Comparison of ENCODE assay signal across 11 cellular contexts in the genomic region with DNA sequence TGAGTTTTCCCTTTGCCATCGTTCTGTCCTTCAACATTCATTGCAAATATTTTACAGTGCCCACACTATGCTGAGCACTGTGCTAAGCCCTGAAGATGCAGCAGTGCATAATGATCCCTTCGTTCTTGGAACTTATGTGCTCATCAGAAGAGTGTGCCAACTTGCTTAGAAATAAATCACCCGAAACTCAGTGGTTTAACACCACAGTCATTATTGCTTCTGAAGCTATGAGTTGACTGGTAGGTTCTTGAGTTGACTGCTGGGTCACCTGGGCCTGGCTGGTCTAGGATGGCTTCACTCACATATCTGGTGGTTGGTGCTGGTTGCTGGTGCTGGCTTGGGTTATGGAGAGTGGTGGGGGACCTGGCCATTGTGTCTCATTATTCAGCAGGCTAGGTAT. TPM values are rescaled to one million over a fixed set of nuclear protein-coding genes. Genes with fewer than 3 reads are reported as not detected.
A peak's percentile ranks its signal among the peaks of the same experiment; 100 is the strongest.
DNase-seq lines count a peak whose midpoint lies in the region; ATAC-seq and TF ChIP-seq lines count a peak whose summit lies in the region.
"Had no signal": no experiment of that assay in that cellular context is flagged by ENCODE, and none has a peak within 500 bp of the region (broad histone marks: within the 10 kb centered on the region; RNA-seq: fewer than 3 reads in every experiment).

No MANE protein-coding gene starts in this region.

- H3K36me3 ChIP-seq in CD8-positive, alpha-beta T cell (ENCODE audit: insufficient read depth, low read length): no peaks in the 10 kb centered on the region

- H3K4me3 Mint-ChIP-seq in activated T-helper 17 cell treated with anti-CD3 and anti-CD28 coated beads, Interleukin-2, amount 50 U/mL, for 72 hours: no peak overlapping the region
- H3K4me3 Mint-ChIP-seq in CD8-positive, alpha-beta T cell: no peak overlapping the region

- no peaks in the 10 kb centered on the region for H3K9me3 Mint-ChIP-seq in activated T-helper 17 cell treated with anti-CD3 and anti-CD28 coated beads, Interleukin-2, amount 50 U/mL, for 72 hours
- H3K9me3 Mint-ChIP-seq in CD8-positive, alpha-beta T cell: no peaks in the 10 kb centered on the region

- no peak overlapping the region for H3K27ac ChIP-seq in CD8-positive, alpha-beta T cell (ENCODE audit: low read depth, low read length)

- intact Hi-C loops in CD8-positive, alpha-beta T cell (cut with DNase I, micrococcal nuclease): no loop called here

- CTCF ChIA-PET in CD8-positive, alpha-beta T cell (lab: Charles Lee): no interaction called here

- H3K4me3 ChIP-seq in CD8-positive, alpha-beta T cell (ENCODE audit: low read depth, low read length): no peak overlapping the region

- H3K27ac Mint-ChIP-seq in activated T-helper 17 cell treated with anti-CD3 and anti-CD28 coated beads, Interleukin-2, amount 50 U/mL, for 72 hours: no peak overlapping the region
- no peak overlapping the region for H3K27ac Mint-ChIP-seq in CD8-positive, alpha-beta T cell

- H3K4me1 Mint-ChIP-seq in activated T-helper 17 cell treated with anti-CD3 and anti-CD28 coated beads, Interleukin-2, amount 50 U/mL, for 72 hours: peaks cover 19% of the 10 kb centered on the region
- peaks cover 68% of the 10 kb centered on the region for H3K4me1 Mint-ChIP-seq in CD8-positive, alpha-beta T cell (ENCODE audit: low read depth)

- peaks cover 4% of the 10 kb centered on the region for H3K4me1 ChIP-seq in CD8-positive, alpha-beta T cell (ENCODE audit: insufficient read depth, low read length)

- H3K27me3 ChIP-seq in CD8-positive, alpha-beta T cell (ENCODE audit: insufficient read depth, low read length): no peaks in the 10 kb centered on the region

- ATAC-seq in activated T-helper 17 cell treated with anti-CD3 and anti-CD28 coated beads, Interleukin-2, amount 50 U/mL, for 72 hours (replicated peaks): peak; percentile 95
- ATAC-seq in CD8-positive, alpha-beta T cell: no peak

- H3K36me3 Mint-ChIP-seq in activated T-helper 17 cell treated with anti-CD3 and anti-CD28 coated beads, Interleukin-2, amount 50 U/mL, for 72 hours (ENCODE audit: low read depth): no peaks in the 10 kb centered on the region
- peaks cover 3% of the 10 kb centered on the region for H3K36me3 Mint-ChIP-seq in CD8-positive, alpha-beta T cell

- DNase-seq in activated CD8-positive, alpha-beta memory T cell treated with anti-CD3 and anti-CD28 coated beads, Interleukin-2, amount 50 U/mL, for 48 hours: peak; percentile 59
- DNase-seq in activated CD8-positive, alpha-beta memory T cell treated with anti-CD3 and anti-CD28 coated beads for 24 hours: no peak
- DNase-seq in stimulated activated CD4-positive, alpha-beta T cell treated with anti-CD3 and anti-CD28 coated beads, Interleukin-1b, Interleukin-23, amount 100 ng/mL, for 48 hours: peak; percentile 59
- DNase-seq in stimulated activated CD4-positive, alpha-beta T cell treated with anti-CD3 and anti-CD28 coated beads, Interleukin-4, amount 100 ng/mL, for 4 hours: no peak
- DNase-seq in NCI-H128 (lab: John Stamatoyannopoulos, UW; ENCODE audit: unreplicated experiment): no peak
- no peak for DNase-seq in CD8-positive, alpha-beta T cell
- DNase-seq: DMS53, NCI-H1417 treated with DMSO at 0.1 percent for 48 hours, NCI-H1930, NCI-H526 treated with DMSO at 0.1 percent for 48 hours had no signal

- POLR2A ChIA-PET in CD8-positive, alpha-beta T cell (lab: Charles Lee): interaction anchor here (1.5 kb wide), 1 partner anchor 18 kb away, joined by 3 read pairs; no protein-coding TSS in a partner anchor

- TF ChIP-seq CTCF in CD8-positive, alpha-beta T cell (IDR thresholded peaks at IDR 0.05): no peak

- H3K9me3 ChIP-seq in CD8-positive, alpha-beta T cell (ENCODE audit: low read length): no peaks in the 10 kb centered on the region

- H3K27me3 Mint-ChIP-seq in activated T-helper 17 cell treated with anti-CD3 and anti-CD28 coated beads, Interleukin-2, amount 50 U/mL, for 72 hours: no peaks in the 10 kb centered on the region
- no peaks in the 10 kb centered on the region for H3K27me3 Mint-ChIP-seq in CD8-positive, alpha-beta T cell (ENCODE audit: low read depth)

RNA-seq across cellular contexts. Expression of gene PCSK5, which starts 20.9 kb away (rescaled TPM):
- total RNA-seq in activated T-helper 17 cell treated with anti-CD3 and anti-CD28 coated beads, Interleukin-2, amount 50 U/mL, for 72 hours: 1 to 10 TPM; 1.6 to 3.8 TPM
- 10 to 100 TPM; 13.7 to 13.8 TPM for total RNA-seq in CD8-positive, alpha-beta T cell

Comparison
In these comparisons a context has a peak if more than half of its experiments do, and no peak if none do; other contexts are left out.
1. DNase-seq: peak in activated CD8-positive, alpha-beta memory T cell treated with anti-CD3 and anti-CD28 coated beads, Interleukin-2, amount 50 U/mL, for 48 hours (single experiment) and stimulated activated CD4-positive, alpha-beta T cell treated with anti-CD3 and anti-CD28 coated beads, Interleukin-1b, Interleukin-23, amount 100 ng/mL, for 48 hours (single experiment); none in activated CD8-positive, alpha-beta memory T cell treated with anti-CD3 and anti-CD28 coated beads for 24 hours (single experiment), stimulated activated CD4-positive, alpha-beta T cell treated with anti-CD3 and anti-CD28 coated beads, Interleukin-4, amount 100 ng/mL, for 4 hours (0 of 2), NCI-H128 (single experiment) and CD8-positive, alpha-beta T cell (0 of 7).